23 cellular contexts compared by ENCODE assay signal in genomic region chr7:140562921-140563600, GRCh38.
DNase-seq lines count a peak whose midpoint lies in the region; ATAC-seq, FAIRE-seq and TF ChIP-seq lines count a peak whose summit lies in the region.
"Had no signal": no experiment of that assay in that cellular context is flagged by ENCODE, and none has a peak within 500 bp of the region (broad histone marks: within the 10 kb centered on the region; RNA-seq: fewer than 3 reads in every experiment).

No MANE protein-coding gene starts in this region.

- H3K4me1 Mint-ChIP-seq in nephron progenitor cell: peaks cover 30% of the 10 kb centered on the region
- H3K4me1 Mint-ChIP-seq: activated CD4-positive, alpha-beta T cell treated with anti-CD3 and anti-CD28 coated beads, Interleukin-2, amount 10 ng/mL, durations not matched to agents 24 days and 14 days had no signal

- no peak overlapping the region for H3K9ac ChIP-seq in endothelial cell of umbilical vein (replicated peaks; ENCODE audit: extremely low read depth, insufficient read depth, low read length)

- no peak overlapping the region for H3K27ac ChIP-seq in endothelial cell of umbilical vein (ENCODE audit: insufficient read depth, low read depth, low read length)
- H3K27ac ChIP-seq: heart left ventricle, pancreas, skin epidermis, stomach had no signal

- no peaks in the 10 kb centered on the region for H3K9me3 ChIP-seq in endothelial cell of umbilical vein (replicated peaks; ENCODE audit: control insufficient read depth, insufficient read depth, low read length)
- H3K9me3 ChIP-seq: Caco-2, heart left ventricle, pancreas, stomach had no signal

- no peak overlapping the region for H3K4me2 ChIP-seq in endothelial cell of umbilical vein (ENCODE audit: insufficient read depth, low read length)

- H3K9me3 Mint-ChIP-seq in nephron progenitor cell: no peaks in the 10 kb centered on the region
- H3K9me3 Mint-ChIP-seq: activated CD4-positive, alpha-beta T cell treated with anti-CD3 and anti-CD28 coated beads, Interleukin-2, amount 10 ng/mL, durations not matched to agents 24 days and 14 days; type B pancreatic cell had no signal

- POLR2A ChIA-PET in endothelial cell of umbilical vein (lab: Charles Lee): no interaction called here

- dilution Hi-C loops in endothelial cell of umbilical vein (cut with MboI; ENCODE audit: extremely low pct_ligation_motif_present, low sequenced_read_pairs): no loop called here

- no peak overlapping the region for H2AFZ ChIP-seq in endothelial cell of umbilical vein (ENCODE audit: low read depth, low read length)

- H3K27me3 ChIP-seq in endothelial cell of umbilical vein (ENCODE audit: control insufficient read depth in 2 of 2, insufficient read depth in 2 of 2, low read length in 2 of 2): no peaks in the 10 kb centered on the region
- H3K27me3 ChIP-seq: heart left ventricle, pancreas, stomach had no signal

- H3K27me3 Mint-ChIP-seq in nephron progenitor cell (ENCODE audit: low read depth, poor library complexity): peaks cover under 1% of the 10 kb centered on the region
- H3K27me3 Mint-ChIP-seq: type B pancreatic cell had no signal

- no peaks in the 10 kb centered on the region for H3K4me1 ChIP-seq in endothelial cell of umbilical vein (ENCODE audit: control insufficient read depth, extremely low read depth, insufficient read depth, low read length)
- H3K4me1 ChIP-seq: Caco-2 had no signal

- peak overlapping the region; percentile 76 for H3K27ac Mint-ChIP-seq in nephron progenitor cell
- H3K27ac Mint-ChIP-seq: activated CD4-positive, alpha-beta T cell treated with anti-CD3 and anti-CD28 coated beads, Interleukin-2, amount 10 ng/mL, durations not matched to agents 24 days and 14 days; type B pancreatic cell had no signal

- peaks cover 75% of the 10 kb centered on the region for H3K36me3 Mint-ChIP-seq in nephron progenitor cell (ENCODE audit: low read depth)

- H3K36me3 ChIP-seq in endothelial cell of umbilical vein (ENCODE audit: control insufficient read depth in 2 of 2, extremely low read depth in 1 of 2, insufficient read depth in 2 of 2, low read length in 2 of 2): no peaks in the 10 kb centered on the region
- H3K36me3 ChIP-seq: pancreas had no signal

- TF ChIP-seq POLR2A in endothelial cell of umbilical vein (IDR thresholded peaks at IDR 0.05; ENCODE audit: low read depth, low read length): no peak

- TF ChIP-seq CTCF in endothelial cell of umbilical vein (IDR thresholded peaks at IDR 0.05; ENCODE audit: extremely low read depth in 1 of 2, insufficient read depth in 1 of 2, low read depth in 1 of 2, low read length in 2 of 2): no peak
- TF ChIP-seq CTCF in nephron progenitor cell (IDR thresholded peaks at IDR 0.05): no peak

- intact Hi-C loops in endothelial cell of umbilical vein (cut with micrococcal nuclease): no loop called here

- H3K4me3 ChIP-seq in endothelial cell of umbilical vein (replicated peaks in 1 of 3; ENCODE audit: insufficient read depth in 1 of 3, low read depth in 1 of 3, low read length in 3 of 3): no peak overlapping the region
- H3K4me3 ChIP-seq: heart left ventricle, lung, pancreas, skin epidermis, stomach had no signal

- ATAC-seq in GM18517 (IDR thresholded peaks at IDR 0.05; ENCODE audit: unreplicated experiment): no peak
- ATAC-seq: heart left ventricle, pancreas had no signal

- no peaks in the 10 kb centered on the region for H4K20me1 ChIP-seq in endothelial cell of umbilical vein (replicated peaks; ENCODE audit: control insufficient read depth, extremely low read depth, insufficient read depth, low read length)

- BruUV-seq in endothelial cell of umbilical vein (replicated peaks; lab: Mats Ljungman, UMichigan): no TSS peak

- peak; percentile 58 for DNase-seq in EH (ENCODE audit: low read depth)
- DNase-seq in M059J (ENCODE audit: low read depth): peak; percentile 63
- DNase-seq in endothelial cell of umbilical vein (ENCODE audit: low read depth, low spot score): peak; percentile 7
- DNase-seq in nephron progenitor cell: no peak
- no peak for DNase-seq in NCI-H1092 (lab: John Stamatoyannopoulos, UW)
- no peak for DNase-seq in activated CD8-positive, alpha-beta memory T cell treated with anti-CD3 and anti-CD28 coated beads, Interleukin-2, amount 50 U/mL, for 48 hours
- DNase-seq in HT-29 (ENCODE audit: low spot score): no peak
- DNase-seq: activated CD4-positive, alpha-beta T cell treated with anti-CD3 and anti-CD28 coated beads, Interleukin-2, amount 10 ng/mL, durations not matched to agents 24 days and 14 days; activated effector memory CD4-positive, alpha-beta T cell treated with anti-CD3 and anti-CD28 coated beads, Interleukin-2, amount 50 U/mL, for 16 hours; AML-193; amniotic stem cell; Caco-2; GDM1; islet precursor cell; NCI-H510A; pancreas; stimulated activated CD4-positive, alpha-beta T cell treated with anti-CD3 and anti-CD28 coated beads, Interleukin-2, amount 100 ng/mL, for 48 hours; stomach had no signal

- CTCF ChIA-PET in endothelial cell of umbilical vein (lab: Charles Lee): no interaction called here

- no peaks in the 10 kb centered on the region for H3K79me2 ChIP-seq in endothelial cell of umbilical vein (ENCODE audit: control insufficient read depth, insufficient read depth, low read length)

- H3K9me1 ChIP-seq in endothelial cell of umbilical vein (replicated peaks; ENCODE audit: control insufficient read depth, extremely low read depth, insufficient read depth, low read length): no peaks in the 10 kb centered on the region

- peak overlapping the region; percentile 3 for H3K4me3 Mint-ChIP-seq in nephron progenitor cell
- H3K4me3 Mint-ChIP-seq: activated CD4-positive, alpha-beta T cell treated with anti-CD3 and anti-CD28 coated beads, Interleukin-2, amount 10 ng/mL, durations not matched to agents 24 days and 14 days; type B pancreatic cell had no signal

- FAIRE-seq in endothelial cell of umbilical vein (lab: Jason Lieb, UNC): no peak
- FAIRE-seq: pancreas had no signal

TF ChIP-seq in endothelial cell of umbilical vein, 7 proteins besides CTCF, POLR2A, EP300 and RAD21:
- TF ChIP-seq JUN (IDR thresholded peaks at IDR 0.05; ENCODE audit: borderline replicate concordance, insufficient read depth, insufficient read length, low read depth) (no peak), POLR2AphosphoS5 (IDR thresholded peaks at IDR 0.05; ENCODE audit: insufficient read depth, low read depth, low read length) (no peak), MAX (IDR thresholded peaks at IDR 0.05; ENCODE audit: insufficient read depth, insufficient read length) (no peak), GATA2 (IDR thresholded peaks at IDR 0.05; ENCODE audit: insufficient read depth, insufficient read length, low read depth, low read length) (no peak)

Comparison
In these comparisons a context has a peak if more than half of its experiments do, and no peak if none do; other contexts are left out.
1. DNase-seq: peak in EH (single experiment), M059J (single experiment) and endothelial cell of umbilical vein (single experiment); none in nephron progenitor cell (single experiment), NCI-H1092 (single experiment), activated CD8-positive, alpha-beta memory T cell treated with anti-CD3 and anti-CD28 coated beads, Interleukin-2, amount 50 U/mL, for 48 hours (single experiment) and HT-29 (single experiment).